ENCODE assay signal across 7 cellular contexts in the genomic region with DNA sequence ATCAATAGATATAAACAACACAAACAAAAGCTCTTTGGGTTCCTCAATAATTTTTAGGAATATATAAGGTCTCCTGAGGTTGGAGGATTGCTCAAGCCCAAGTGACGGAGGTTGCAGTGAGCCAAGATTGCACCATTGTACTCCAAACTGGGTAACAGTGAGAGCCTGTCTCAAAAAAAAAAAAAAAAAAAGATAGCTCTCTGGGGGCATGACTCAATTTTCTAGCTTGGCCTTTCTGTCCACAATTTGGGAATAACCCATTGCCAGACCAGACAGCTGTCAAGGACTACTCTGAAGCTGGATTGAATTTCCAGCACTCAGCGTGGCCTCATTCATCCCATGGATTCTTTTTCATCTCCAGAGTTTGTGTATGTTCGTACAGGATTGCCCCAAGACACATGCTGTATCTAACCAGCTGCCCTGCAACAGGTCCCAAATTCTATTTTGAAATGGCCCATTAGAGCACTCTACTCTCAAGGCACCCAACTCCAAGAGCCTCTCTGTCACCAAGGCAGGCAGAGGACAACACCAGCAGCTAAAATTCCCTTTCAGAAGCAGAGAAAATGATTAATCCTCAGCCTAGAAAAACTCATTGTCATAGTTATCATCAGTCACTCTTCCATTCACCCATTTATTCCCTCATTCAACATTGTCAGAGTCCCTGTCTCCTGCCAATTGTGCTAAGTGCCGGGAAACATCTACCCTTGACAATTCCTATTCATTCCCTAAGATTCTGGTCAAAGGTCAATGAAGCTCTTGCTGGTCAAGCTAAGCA. TPM values are rescaled to one million over a fixed set of nuclear protein-coding genes. Genes with fewer than 3 reads are reported as not detected.
DNase-seq lines count a peak whose midpoint lies in the region; ATAC-seq and TF ChIP-seq lines count a peak whose summit lies in the region.
"Had no signal": no experiment of that assay in that cellular context is flagged by ENCODE, and none has a peak within 500 bp of the region (broad histone marks: within the 10 kb centered on the region; RNA-seq: fewer than 3 reads in every experiment).

No MANE protein-coding gene starts in this region.

- peak; percentile 80 for ATAC-seq in gastroesophageal sphincter

- H3K36me3 ChIP-seq in gastroesophageal sphincter, result no peaks in the 10 kb centered on the region
- H3K36me3 ChIP-seq in transverse colon, result no peaks in the 10 kb centered on the region

- no peak for TF ChIP-seq EP300 in gastroesophageal sphincter (IDR thresholded peaks at IDR 0.05)
- no peak for TF ChIP-seq EP300 in transverse colon (IDR thresholded peaks at IDR 0.05; ENCODE audit: low read depth)

- in situ Hi-C loops in transverse colon (cut with MboI; ENCODE audit: low pct_ligation_motif_present in 1 of 4, low pct_unique_long_range_greater_than_20kb in 1 of 4, low sequenced_read_pairs in 3 of 4), result no loop called here

- CTCF ChIA-PET in activated CD4-positive, alpha-beta memory T cell treated with anti-CD3 and anti-CD28 coated beads for 36 hours (lab: Charles Lee), result interaction anchor here (0.9 to 1.2 kb wide), 2 partner anchors 8 to 45 kb away, joined by 3 to 4 read pairs; no protein-coding TSS in a partner anchor
- CTCF ChIA-PET in activated CD4-positive, alpha-beta memory T cell treated with anti-CD3 and anti-CD28 coated beads, Interleukin-2, amount 10 ng/mL, durations not matched to agents 7 days and 5 days (lab: Charles Lee), result interaction anchor here (0.7 to 1.1 kb wide), 3 partner anchors 13 to 508 kb away, joined by 3 to 4 read pairs (median 3); no protein-coding TSS in a partner anchor

- WGBS in gastroesophageal sphincter (ENCODE audit: low coverage in 1 of 2), 2 donors, result 5 to 29% methylated on average over 3 to 4 of the region's 4 CpGs
- WGBS in transverse colon (ENCODE audit: low coverage in 1 of 2), 2 donors, result 50 to 71% methylated on average over 1 to 4 of the region's 4 CpGs

- intact Hi-C loops in activated CD4-positive, alpha-beta memory T cell treated with anti-CD3 and anti-CD28 coated beads for 36 hours (cut with micrococcal nuclease), result no loop called here
- intact Hi-C loops in transverse colon (cut with DNase I; ENCODE audit: low total_unique reads), result no loop called here

- H3K4me1 ChIP-seq in gastroesophageal sphincter (peaks cover 9 to 80% (median 37%) of the 10 kb centered on the region in 3 donors), transverse colon (peaks cover 5 to 35% (median 17%) of the 10 kb centered on the region in 4 donors)

- TF ChIP-seq POLR2A in gastroesophageal sphincter (IDR thresholded peaks at IDR 0.05) (no peak), transverse colon (IDR thresholded peaks at IDR 0.05) (no peak)

- peaks cover 3% of the 10 kb centered on the region for H3K36me3 Mint-ChIP-seq in activated CD4-positive, alpha-beta memory T cell treated with anti-CD3 and anti-CD28 coated beads for 36 hours
- H3K36me3 Mint-ChIP-seq in activated CD4-positive, alpha-beta memory T cell treated with anti-CD3 and anti-CD28 coated beads, Interleukin-2, amount 10 ng/mL, durations not matched to agents 7 days and 5 days (ENCODE audit: low read depth), result peaks cover 23% of the 10 kb centered on the region

- H3K4me3 Mint-ChIP-seq in activated CD4-positive, alpha-beta memory T cell treated with anti-CD3 and anti-CD28 coated beads for 36 hours, result no peak overlapping the region
- no peak overlapping the region for H3K4me3 Mint-ChIP-seq in activated CD4-positive, alpha-beta memory T cell treated with anti-CD3 and anti-CD28 coated beads, Interleukin-2, amount 10 ng/mL, durations not matched to agents 7 days and 5 days

- H3K27me3 Mint-ChIP-seq in activated CD4-positive, alpha-beta memory T cell treated with anti-CD3 and anti-CD28 coated beads for 36 hours, result no peaks in the 10 kb centered on the region
- H3K27me3 Mint-ChIP-seq in activated CD4-positive, alpha-beta memory T cell treated with anti-CD3 and anti-CD28 coated beads, Interleukin-2, amount 10 ng/mL, durations not matched to agents 7 days and 5 days, result no peaks in the 10 kb centered on the region

- no peaks in the 10 kb centered on the region for H3K27me3 ChIP-seq in gastroesophageal sphincter
- no peaks in the 10 kb centered on the region for H3K27me3 ChIP-seq in transverse colon

- peak overlapping the region; percentile 25 for H3K27ac Mint-ChIP-seq in activated CD4-positive, alpha-beta memory T cell treated with anti-CD3 and anti-CD28 coated beads for 36 hours
- H3K27ac Mint-ChIP-seq in activated CD4-positive, alpha-beta memory T cell treated with anti-CD3 and anti-CD28 coated beads, Interleukin-2, amount 10 ng/mL, durations not matched to agents 7 days and 5 days, result no peak overlapping the region

- H3K4me1 Mint-ChIP-seq in activated CD4-positive, alpha-beta memory T cell treated with anti-CD3 and anti-CD28 coated beads for 36 hours (ENCODE audit: low read depth), result peaks cover 20% of the 10 kb centered on the region
- peaks cover 8% of the 10 kb centered on the region for H3K4me1 Mint-ChIP-seq in activated CD4-positive, alpha-beta memory T cell treated with anti-CD3 and anti-CD28 coated beads, Interleukin-2, amount 10 ng/mL, durations not matched to agents 7 days and 5 days

- H3K4me3 ChIP-seq in gastroesophageal sphincter (no peak overlapping the region), transverse colon (no peak overlapping the region)

- DNase-seq in activated CD4-positive, alpha-beta memory T cell treated with anti-CD3 and anti-CD28 coated beads for 36 hours, result no peak
- no peak for DNase-seq in activated CD4-positive, alpha-beta memory T cell treated with anti-CD3 and anti-CD28 coated beads, Interleukin-2, amount 10 ng/mL, durations not matched to agents 7 days and 5 days
- DNase-seq in transverse colon (peak; percentile 59), SHP77 (lab: John Stamatoyannopoulos, UW) (no peak), NCI-H2029 (lab: John Stamatoyannopoulos, UW) (no peak)

- H3K9me3 ChIP-seq in gastroesophageal sphincter, result no peaks in the 10 kb centered on the region
- no peaks in the 10 kb centered on the region for H3K9me3 ChIP-seq in transverse colon

- H3K27ac ChIP-seq in gastroesophageal sphincter (peak overlapping the region; percentile 77 to 97 (median 90)), transverse colon (peak overlapping the region; percentile 69 to 90 (median 82))
- H3K27ac ChIP-seq: C4-2B had no signal

- POLR2A ChIA-PET in activated CD4-positive, alpha-beta memory T cell treated with anti-CD3 and anti-CD28 coated beads for 36 hours (lab: Charles Lee), result no interaction called here
- POLR2A ChIA-PET in activated CD4-positive, alpha-beta memory T cell treated with anti-CD3 and anti-CD28 coated beads, Interleukin-2, amount 10 ng/mL, durations not matched to agents 7 days and 5 days (lab: Charles Lee), result interaction anchor here (0.9 to 1.4 kb wide), 2 partner anchors 8 to 20 kb away, joined by 3 to 4 read pairs; partner anchors contain the start of gene FAM193B

- TF ChIP-seq CTCF in gastroesophageal sphincter (IDR thresholded peaks at IDR 0.05) (no peak), transverse colon (IDR thresholded peaks at IDR 0.05) (no peak)

- no peaks in the 10 kb centered on the region for H3K9me3 Mint-ChIP-seq in activated CD4-positive, alpha-beta memory T cell treated with anti-CD3 and anti-CD28 coated beads for 36 hours
- H3K9me3 Mint-ChIP-seq in activated CD4-positive, alpha-beta memory T cell treated with anti-CD3 and anti-CD28 coated beads, Interleukin-2, amount 10 ng/mL, durations not matched to agents 7 days and 5 days, result no peaks in the 10 kb centered on the region

RNA-seq across cellular contexts. Expression of gene FAM193B, which starts 8.7 kb away (rescaled TPM):
- total RNA-seq in activated CD4-positive, alpha-beta memory T cell treated with anti-CD3 and anti-CD28 coated beads for 36 hours, result 10 to 100 TPM; 70.7 to 75.4 TPM
- 100 to 1,000 TPM; 110 to 112 TPM for total RNA-seq in activated CD4-positive, alpha-beta memory T cell treated with anti-CD3 and anti-CD28 coated beads, Interleukin-2, amount 10 ng/mL, durations not matched to agents 7 days and 5 days
- total RNA-seq in gastroesophageal sphincter, result 10 to 100 TPM; 29.7 to 90.3 (median 44.5) TPM
- total RNA-seq in transverse colon, result 100 to 1,000 TPM in 1 of 4 donors, 10 to 100 TPM in 3; 59.7 to 128 (median 63.5) TPM

RNA-seq across cellular contexts. Expression of gene DDX41, which starts 28.9 kb away (rescaled TPM):
- 100 to 1,000 TPM; 143 to 145 TPM for total RNA-seq in activated CD4-positive, alpha-beta memory T cell treated with anti-CD3 and anti-CD28 coated beads for 36 hours
- total RNA-seq in activated CD4-positive, alpha-beta memory T cell treated with anti-CD3 and anti-CD28 coated beads, Interleukin-2, amount 10 ng/mL, durations not matched to agents 7 days and 5 days, result 100 to 1,000 TPM; 105 to 107 TPM
- 10 to 100 TPM; 64.5 to 80.8 (median 68.5) TPM for total RNA-seq in gastroesophageal sphincter
- total RNA-seq in transverse colon, result 100 to 1,000 TPM in 2 of 4 donors, 10 to 100 TPM in 2; 96.5 to 170 (median 130) TPM

RNA-seq across cellular contexts. Expression of gene DOK3, which starts 36.0 kb away (rescaled TPM):
- total RNA-seq in activated CD4-positive, alpha-beta memory T cell treated with anti-CD3 and anti-CD28 coated beads for 36 hours, result 1 to 10 TPM in 1 of 2 experiments, under 1 TPM in 1; 0.52 to 1.3 TPM
- total RNA-seq in activated CD4-positive, alpha-beta memory T cell treated with anti-CD3 and anti-CD28 coated beads, Interleukin-2, amount 10 ng/mL, durations not matched to agents 7 days and 5 days, result 1 to 10 TPM; 2.4 TPM
- total RNA-seq in gastroesophageal sphincter (10 to 100 TPM in 1 of 4 donors, 1 to 10 TPM in 3; 6.1 to 16.6 (median 6.6) TPM), transverse colon (10 to 100 TPM in 2 of 4 donors, 1 to 10 TPM in 1, under 1 TPM in 1; 0.60 to 17.2 (median 7.8) TPM)

RNA-seq across cellular contexts. Expression of gene TMED9, which starts 46.3 kb away (rescaled TPM):
- 100 to 1,000 TPM; 135 to 144 TPM for total RNA-seq in activated CD4-positive, alpha-beta memory T cell treated with anti-CD3 and anti-CD28 coated beads for 36 hours
- 100 to 1,000 TPM; 135 to 141 TPM for total RNA-seq in activated CD4-positive, alpha-beta memory T cell treated with anti-CD3 and anti-CD28 coated beads, Interleukin-2, amount 10 ng/mL, durations not matched to agents 7 days and 5 days
- total RNA-seq in gastroesophageal sphincter, result 10 to 100 TPM; 50.9 to 86.4 (median 72.9) TPM
- total RNA-seq in transverse colon, result 10 to 100 TPM; 34.4 to 85.9 (median 70.9) TPM

RNA-seq across cellular contexts. Expression of gene PDLIM7, which starts 48.3 kb away (rescaled TPM):
- total RNA-seq in activated CD4-positive, alpha-beta memory T cell treated with anti-CD3 and anti-CD28 coated beads for 36 hours, result 10 to 100 TPM; 50.2 to 56.6 TPM
- total RNA-seq in activated CD4-positive, alpha-beta memory T cell treated with anti-CD3 and anti-CD28 coated beads, Interleukin-2, amount 10 ng/mL, durations not matched to agents 7 days and 5 days, result 10 to 100 TPM; 55.1 to 56.6 TPM
- 100 to 1,000 TPM; 336 to 863 (median 437) TPM for total RNA-seq in gastroesophageal sphincter
- total RNA-seq in transverse colon, result 100 to 1,000 TPM in 1 of 4 donors, 10 to 100 TPM in 3; 52.6 to 256 (median 78.6) TPM
